1 cellular context compared by ENCODE assay signal in genomic region chr10:70234668-70235447, GRCh38.
TF ChIP-seq lines count a peak whose summit lies in the region.

No MANE protein-coding gene starts in this region.

TF ChIP-seq in H1, 55 proteins besides CTCF, POLR2A, EP300 and RAD21:
- TF ChIP-seq KDM1A (IDR thresholded peaks at IDR 0.05; ENCODE audit: borderline replicate concordance, low read length): no peak
